Comparison of ENCODE assay signal across 22 cellular contexts in genomic region chr1:31487143-31487542, GRCh38.
A peak's percentile ranks its signal among the peaks of the same experiment; 100 is the strongest.
DNase-seq lines count a peak whose midpoint lies in the region; ATAC-seq, FAIRE-seq and TF ChIP-seq lines count a peak whose summit lies in the region.
"Had no signal": no experiment of that assay in that cellular context is flagged by ENCODE, and none has a peak within 500 bp of the region (broad histone marks: within the 10 kb centered on the region; RNA-seq: fewer than 3 reads in every experiment).

No MANE protein-coding gene starts in this region.

- H3K27ac Mint-ChIP-seq in CD4-positive, alpha-beta T cell = peak overlapping the region; percentile 22
- peak overlapping the region; percentile 55 to 82 (median 74) for H3K27ac Mint-ChIP-seq in immature natural killer cell
- H3K27ac Mint-ChIP-seq: GM23338 had no signal

- no peak for ATAC-seq in A549
- ATAC-seq in CD4-positive, alpha-beta T cell (ENCODE audit: poor library complexity) = no peak
- no peak for ATAC-seq in Panc1
- ATAC-seq in HG03025 (IDR thresholded peaks at IDR 0.05; ENCODE audit: low FRiP score, unreplicated experiment) = no peak
- ATAC-seq: gastroesophageal sphincter, GM23338 had no signal

- intact Hi-C loops in CD4-positive, alpha-beta T cell (cut with DNase I, micrococcal nuclease) = no loop called here
- intact Hi-C loops in Panc1 (cut with micrococcal nuclease; ENCODE audit: unreplicated experiment) = no loop called here

- FAIRE-seq in A549 (lab: Jason Lieb, UNC) = no peak
- FAIRE-seq: GM12892 had no signal

- peak overlapping the region; percentile 9; the same call in 1 of the 3 replicates for H3K4me2 ChIP-seq in A549
- H3K4me2 ChIP-seq: GM23338 had no signal

- H3K9me3 Mint-ChIP-seq in CD4-positive, alpha-beta T cell = no peaks in the 10 kb centered on the region
- H3K9me3 Mint-ChIP-seq in immature natural killer cell = peaks cover 0 to 1% (median 0%) of the 10 kb centered on the region in 6 donors
- H3K9me3 Mint-ChIP-seq: activated naive CD4-positive, alpha-beta T cell treated with anti-CD3 and anti-CD28 coated beads, Interleukin-2, amount 50 U/mL, for 24 hours had no signal

- H3K4me3 Mint-ChIP-seq in CD4-positive, alpha-beta T cell = peak overlapping the region; percentile 52
- H3K4me3 Mint-ChIP-seq in immature natural killer cell = peak overlapping the region; percentile 24 to 69 (median 53)
- H3K4me3 Mint-ChIP-seq: activated naive CD4-positive, alpha-beta T cell treated with anti-CD3 and anti-CD28 coated beads, Interleukin-2, amount 50 U/mL, for 24 hours; GM23338 had no signal

- H3K4me3 ChIP-seq in A549 = no peak overlapping the region
- peak overlapping the region in 1 of 2 experiments; percentile 21; a peak in 2 of 4 replicates for H3K4me3 ChIP-seq in Panc1 (ENCODE audit: low read depth in 2 of 2, low read length in 2 of 2)
- H3K4me3 ChIP-seq: gastroesophageal sphincter, GM23338, left ventricle myocardium inferior, skin epidermis, testis had no signal

- CTCF ChIA-PET in A549 (lab: Yijun Ruan, JAX) (no interaction called here), Panc1 (lab: Charles Lee) (interaction anchor here (0.6 kb wide), 1 partner anchor 302 kb away, joined by 9 read pairs; no protein-coding TSS in a partner anchor)
- CTCF ChIA-PET in CD4-positive, alpha-beta T cell (lab: Charles Lee) = no interaction called here

- in situ Hi-C loops in Panc1 (cut with HindIII; ENCODE audit: low pct_unique_long_range_greater_than_20kb, low sequenced_read_pairs) = no loop called here

- H3K36me3 ChIP-seq in Panc1 (ENCODE audit: control insufficient read depth, insufficient read depth, low read length) = no peaks in the 10 kb centered on the region
- H3K36me3 ChIP-seq: brain microvascular endothelial cell, gastroesophageal sphincter, left ventricle myocardium inferior had no signal

- TF ChIP-seq POLR2A in A549 (IDR thresholded peaks at IDR 0.05; ENCODE audit: low read length) = no peak

- POLR2A ChIA-PET in A549 (lab: Yijun Ruan, JAX) (no interaction called here), Panc1 (lab: Charles Lee) (no interaction called here)
- POLR2A ChIA-PET in CD4-positive, alpha-beta T cell (lab: Charles Lee) = no interaction called here

- peaks cover 6% of the 10 kb centered on the region for H3K4me1 Mint-ChIP-seq in CD4-positive, alpha-beta T cell (ENCODE audit: low read depth)
- peaks cover 10 to 11% of the 10 kb centered on the region in 2 donors for H3K4me1 Mint-ChIP-seq in immature natural killer cell

- no peak for TF ChIP-seq EP300 in A549 (IDR thresholded peaks at IDR 0.05)

- no peak overlapping the region for H3K27ac ChIP-seq in A549
- H3K27ac ChIP-seq in CD4-positive, alpha-beta T cell (ENCODE audit: low read depth, low read length) = no peak overlapping the region
- H3K27ac ChIP-seq in Panc1 (ENCODE audit: low read length) = 0 out of 2 replicates have a peak overlapping the region, but pooled peaks have one; percentile 2
- H3K27ac ChIP-seq: brain microvascular endothelial cell, epithelial cell of prostate, gastroesophageal sphincter, left ventricle myocardium inferior, skin epidermis, testis had no signal

- no peaks in the 10 kb centered on the region for H3K9me3 ChIP-seq in A549
- H3K9me3 ChIP-seq in CD4-positive, alpha-beta T cell (ENCODE audit: control insufficient read depth, low read length) = no peaks in the 10 kb centered on the region
- H3K9me3 ChIP-seq in Panc1 (ENCODE audit: control insufficient read depth, insufficient read depth, low read depth, low read length) = no peaks in the 10 kb centered on the region
- H3K9me3 ChIP-seq: gastroesophageal sphincter, left ventricle myocardium inferior, testis had no signal

- no peaks in the 10 kb centered on the region for H3K27me3 Mint-ChIP-seq in CD4-positive, alpha-beta T cell
- peaks cover 2 to 10% (median 5%) of the 10 kb centered on the region in 3 donors for H3K27me3 Mint-ChIP-seq in immature natural killer cell (ENCODE audit: low read depth in 3 of 3)
- H3K27me3 Mint-ChIP-seq: activated naive CD4-positive, alpha-beta T cell treated with anti-CD3 and anti-CD28 coated beads, Interleukin-2, amount 50 U/mL, for 24 hours had no signal

- TF ChIP-seq CTCF in A549 (IDR thresholded peaks at IDR 0.05) (no peak), Panc1 (IDR thresholded peaks at IDR 0.05) (no peak)
- no peak for TF ChIP-seq CTCF in CD4-positive, alpha-beta T cell (IDR thresholded peaks at IDR 0.05)

- H3K4me1 ChIP-seq in A549 = peaks cover 10% of the 10 kb centered on the region; the same call in 2 of the 3 replicates
- H3K4me1 ChIP-seq in Panc1 (ENCODE audit: control insufficient read depth, insufficient read depth, low read length) = no peaks in the 10 kb centered on the region
- H3K4me1 ChIP-seq: left ventricle myocardium inferior, testis had no signal

- DNase-seq in A549 (ENCODE audit: low read depth in 1 of 2, low spot score in 1 of 2) = no peak
- no peak for DNase-seq in CD4-positive, alpha-beta T cell
- no peak for DNase-seq in Panc1 (ENCODE audit: low read depth, low spot score)
- DNase-seq in immature natural killer cell = peak; percentile 27 to 37 (median 34)
- no peak for DNase-seq in kidney tubule cell (ENCODE audit: low spot score)
- no peak for DNase-seq in inferior parietal cortex (ENCODE audit: extremely low spot score)
- DNase-seq: AML-193; brain microvascular endothelial cell; GDM1; left ventricle myocardium inferior; NCI-H226; stimulated activated CD4-positive, alpha-beta T cell treated with anti-CD3 and anti-CD28 coated beads, Interleukin-4, amount 100 ng/mL, for 4 hours; stimulated activated CD8-positive, alpha-beta memory T cell treated with anti-CD3 and anti-CD28 coated beads, Interleukin-4, amount 100 ng/mL, for 48 hours; SW 1271; testis had no signal

- WGBS in A549 (ENCODE audit: missing lambda C conversion rate) = 79% methylated on average over 3 of the region's 3 CpGs

- no TSS peak for BruUV-seq in Panc1 (replicated peaks; lab: Mats Ljungman, UMichigan)

- no peaks in the 10 kb centered on the region for H3K27me3 ChIP-seq in CD4-positive, alpha-beta T cell (ENCODE audit: control insufficient read depth, insufficient read depth, low read length)
- H3K27me3 ChIP-seq in Panc1 (ENCODE audit: control insufficient read depth, insufficient read depth, low read length) = no peaks in the 10 kb centered on the region
- H3K27me3 ChIP-seq: testis had no signal

- TF ChIP-seq RAD21 in A549 (conservative IDR thresholded peaks at IDR 0.05 in 1 of 2, IDR thresholded peaks at IDR 0.05 in 1 of 2) = no peak

- H3K36me3 Mint-ChIP-seq in CD4-positive, alpha-beta T cell (ENCODE audit: low read depth) = no peaks in the 10 kb centered on the region
- H3K36me3 Mint-ChIP-seq in immature natural killer cell = no peaks in the 10 kb centered on the region
- H3K36me3 Mint-ChIP-seq: activated naive CD4-positive, alpha-beta T cell treated with anti-CD3 and anti-CD28 coated beads, Interleukin-2, amount 50 U/mL, for 24 hours had no signal

TF ChIP-seq in A549, 52 proteins besides CTCF, POLR2A, EP300 and RAD21 (continues in another document):
- no peak for TF ChIP-seq HOXB5 (CRISPR knock-in tag; IDR thresholded peaks at IDR 0.05)
- no peak for TF ChIP-seq HDAC2 (IDR thresholded peaks at IDR 0.05)
- no peak for TF ChIP-seq FOSL2 (IDR thresholded peaks at IDR 0.05)
- TF ChIP-seq FOSL2 (CRISPR knock-in tag; IDR thresholded peaks at IDR 0.05) = no peak
- TF ChIP-seq EHMT2 (IDR thresholded peaks at IDR 0.05; ENCODE audit: low read depth) = no peak
- no peak for TF ChIP-seq MAZ (IDR thresholded peaks at IDR 0.05; ENCODE audit: borderline replicate concordance, low read depth, low read length)
- TF ChIP-seq POLR2AphosphoS2 (conservative IDR thresholded peaks at IDR 0.05; ENCODE audit: low read length) = no peak
- no peak for TF ChIP-seq GATA3 (IDR thresholded peaks at IDR 0.05; ENCODE audit: borderline replicate concordance)
- no peak for TF ChIP-seq RFX5 (IDR thresholded peaks at IDR 0.05)
- TF ChIP-seq RCOR1 (IDR thresholded peaks at IDR 0.05; ENCODE audit: low read depth, low read length) = no peak
- TF ChIP-seq JUN (IDR thresholded peaks at IDR 0.05) = no peak
- TF ChIP-seq CEBPB (IDR thresholded peaks at IDR 0.05) = no peak
- no peak for TF ChIP-seq REST (IDR thresholded peaks at IDR 0.05)
- TF ChIP-seq NFE2L2 (conservative IDR thresholded peaks at IDR 0.05; ENCODE audit: low read length) = no peak
- no peak for TF ChIP-seq PBX3 (IDR thresholded peaks at IDR 0.05)
- no peak for TF ChIP-seq PHF8 (IDR thresholded peaks at IDR 0.05; ENCODE audit: borderline replicate concordance, low read depth)

Comparison
In these comparisons a context has a peak if more than half of its experiments do, and no peak if none do; other contexts are left out.
1. DNase-seq: peak in immature natural killer cell (3 of 3); none in A549 (0 of 2), CD4-positive, alpha-beta T cell (0 of 10), Panc1 (single experiment), kidney tubule cell (single experiment) and inferior parietal cortex (single experiment).